ENCODE assay signal across 1 cellular context in the genomic region with DNA sequence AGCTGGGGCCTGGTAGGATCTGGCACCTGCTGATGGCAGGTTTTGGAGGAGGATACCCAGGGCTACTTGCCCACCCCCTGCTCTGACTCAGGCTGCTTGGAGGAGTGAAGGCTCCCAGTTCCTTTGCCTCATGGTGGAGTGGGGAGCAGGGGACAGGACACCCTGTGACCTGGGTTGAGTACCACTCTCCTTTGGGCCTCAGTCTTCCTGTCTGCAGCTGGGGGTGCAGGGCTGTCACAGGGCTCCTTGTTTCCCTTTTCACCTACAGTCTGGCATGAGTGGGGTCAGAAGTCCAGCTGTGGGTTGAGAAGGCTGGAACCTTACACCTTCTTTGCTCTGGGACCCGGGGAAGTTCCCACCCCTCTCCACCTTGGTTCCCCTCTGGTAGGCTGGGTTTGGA.
TF ChIP-seq lines count a peak whose summit lies in the region.

No MANE protein-coding gene starts in this region.

TF ChIP-seq in HepG2, 621 proteins besides CTCF, POLR2A, EP300 and RAD21:
- TF ChIP-seq ZNF180 (CRISPR knock-in tag; IDR thresholded peaks at IDR 0.05; ENCODE audit: borderline replicate concordance, low read depth) (no peak), HDAC6 (IDR thresholded peaks at IDR 0.05; ENCODE audit: low read depth, low read length) (no peak), MYC (CRISPR knock-in tag; IDR thresholded peaks at IDR 0.05; ENCODE audit: borderline replicate concordance) (peak; percentile 11; the same call in 1 of the 2 replicates), NPAS2 (CRISPR knock-in tag; IDR thresholded peaks at IDR 0.05; ENCODE audit: borderline replicate concordance) (no peak), ZNF629 (CRISPR knock-in tag; conservative IDR thresholded peaks at IDR 0.05) (peak; percentile 96), ZNF343 (CRISPR knock-in tag; IDR thresholded peaks at IDR 0.05) (no peak), HNRNPL (IDR thresholded peaks at IDR 0.05; ENCODE audit: low read depth, low read length) (no peak), ATF7 (IDR thresholded peaks at IDR 0.05) (no peak), ATF7 (CRISPR knock-in tag; IDR thresholded peaks at IDR 0.05) (no peak), ZMYM3 (CRISPR knock-in tag; IDR thresholded peaks at IDR 0.05) (peak; percentile 79), ZNF281 (CRISPR knock-in tag; IDR thresholded peaks at IDR 0.05; ENCODE audit: borderline replicate concordance) (no peak), DNMT3B (CRISPR knock-in tag; conservative IDR thresholded peaks at IDR 0.05) (no peak), ZFP37 (CRISPR knock-in tag; IDR thresholded peaks at IDR 0.05; ENCODE audit: borderline replicate concordance) (no peak), SRSF4 (IDR thresholded peaks at IDR 0.05; ENCODE audit: low read depth, low read length, poor library complexity, severe bottlenecking) (no peak), IKZF4 (CRISPR knock-in tag; IDR thresholded peaks at IDR 0.05; ENCODE audit: borderline replicate concordance, low read depth, not compliant biosample characterization) (no peak), MZF1 (CRISPR knock-in tag; IDR thresholded peaks at IDR 0.05; ENCODE audit: borderline replicate concordance) (no peak), REL (CRISPR knock-in tag; conservative IDR thresholded peaks at IDR 0.05) (no peak), ADNP (CRISPR knock-in tag; IDR thresholded peaks at IDR 0.05) (peak; percentile 39; the same call in 1 of the 2 replicates), NFE2L1 (CRISPR knock-in tag; IDR thresholded peaks at IDR 0.05; ENCODE audit: borderline replicate concordance) (no peak), ZNF713 (CRISPR knock-in tag; IDR thresholded peaks at IDR 0.05) (no peak), HNF4G (IDR thresholded peaks at IDR 0.05; ENCODE audit: borderline replicate concordance, low read depth, low read length) (peak; percentile 10; the same call in 1 of the 2 replicates), HNF4G (CRISPR knock-in tag; IDR thresholded peaks at IDR 0.05; ENCODE audit: borderline replicate concordance, low read depth) (no peak), SMARCC2 (IDR thresholded peaks at IDR 0.05) (no peak)
- TF ChIP-seq, protein P1, sequence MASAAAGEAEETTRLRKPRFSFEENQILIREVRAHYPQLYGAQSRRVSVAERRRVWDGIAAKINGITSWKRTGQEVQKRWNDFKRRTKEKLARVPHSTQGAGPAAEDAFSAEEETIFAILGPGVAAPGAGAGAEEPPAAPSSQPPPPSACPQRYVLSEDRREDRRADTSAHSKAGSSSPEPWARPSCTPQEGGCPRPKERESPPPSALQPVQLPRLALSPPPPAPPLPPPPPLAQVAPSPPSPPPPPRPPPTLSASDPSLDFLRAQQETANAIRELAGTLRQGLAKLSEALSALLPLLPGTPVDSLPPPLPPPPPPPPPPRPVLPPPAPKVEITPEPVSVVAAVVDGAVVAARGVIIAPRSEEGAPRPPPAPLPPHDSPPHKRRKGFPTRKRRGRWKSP (CRISPR knock-in tag; IDR thresholded peaks at IDR 0.05): no peak
- TF ChIP-seq, protein P2, sequence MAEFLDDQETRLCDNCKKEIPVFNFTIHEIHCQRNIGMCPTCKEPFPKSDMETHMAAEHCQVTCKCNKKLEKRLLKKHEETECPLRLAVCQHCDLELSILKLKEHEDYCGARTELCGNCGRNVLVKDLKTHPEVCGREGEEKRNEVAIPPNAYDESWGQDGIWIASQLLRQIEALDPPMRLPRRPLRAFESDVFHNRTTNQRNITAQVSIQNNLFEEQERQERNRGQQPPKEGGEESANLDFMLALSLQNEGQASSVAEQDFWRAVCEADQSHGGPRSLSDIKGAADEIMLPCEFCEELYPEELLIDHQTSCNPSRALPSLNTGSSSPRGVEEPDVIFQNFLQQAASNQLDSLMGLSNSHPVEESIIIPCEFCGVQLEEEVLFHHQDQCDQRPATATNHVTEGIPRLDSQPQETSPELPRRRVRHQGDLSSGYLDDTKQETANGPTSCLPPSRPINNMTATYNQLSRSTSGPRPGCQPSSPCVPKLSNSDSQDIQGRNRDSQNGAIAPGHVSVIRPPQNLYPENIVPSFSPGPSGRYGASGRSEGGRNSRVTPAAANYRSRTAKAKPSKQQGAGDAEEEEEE (CRISPR knock-in tag; IDR thresholded peaks at IDR 0.05; ENCODE audit: borderline replicate concordance): no peak
- TF ChIP-seq, protein P3, sequence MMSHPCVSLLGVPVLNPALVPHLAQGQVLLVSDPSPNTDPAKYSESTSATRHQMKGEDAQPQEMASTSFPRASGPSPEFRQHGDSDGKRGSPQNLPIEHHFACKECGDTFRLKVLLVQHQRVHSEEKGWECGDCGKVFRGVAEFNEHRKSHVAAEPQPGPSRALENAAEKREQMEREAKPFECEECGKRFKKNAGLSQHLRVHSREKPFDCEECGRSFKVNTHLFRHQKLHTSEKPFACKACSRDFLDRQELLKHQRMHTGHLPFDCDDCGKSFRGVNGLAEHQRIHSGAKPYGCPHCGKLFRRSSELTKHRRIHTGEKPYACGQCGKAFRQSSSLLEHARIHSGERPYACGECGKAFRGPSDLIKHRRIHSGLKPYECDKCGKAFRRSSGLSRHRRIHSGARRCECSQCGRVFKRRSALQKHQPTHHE (CRISPR knock-in tag; IDR thresholded peaks at IDR 0.05; ENCODE audit: borderline replicate concordance): no peak
